Comparison of ENCODE assay signal across 8 cellular contexts in genomic region chr2:216412022-216412999, GRCh38. TPM values are rescaled to one million over a fixed set of nuclear protein-coding genes. Genes with fewer than 3 reads are reported as not detected.
DNase-seq lines count a peak whose midpoint lies in the region; ATAC-seq and TF ChIP-seq lines count a peak whose summit lies in the region.

SMARCAL1 (plus strand) TSS chr2:216412484; CDS start chr2:216414705, 2,221 bp downstream.

- H3K27me3 ChIP-seq in KMS-11 (ENCODE audit: insufficient read depth, low read depth) (no peaks in the 10 kb centered on the region), Peyer's patch (no peaks in the 10 kb centered on the region), muscle layer of colon (ENCODE audit: control insufficient read depth in 1 of 2, insufficient read depth in 2 of 2, low read length in 2 of 2) (no peaks in the 10 kb centered on the region)

- H3K36me3 ChIP-seq in KMS-11 (ENCODE audit: insufficient read depth) (no peaks in the 10 kb centered on the region), Peyer's patch (peaks cover 0 to 12% (median 0%) of the 10 kb centered on the region in 3 donors), muscle layer of colon (ENCODE audit: insufficient read depth, low read length) (peaks cover 16% of the 10 kb centered on the region)

- peak within 1 kb of the TSS; percentile 60 for H3K27ac ChIP-seq in KMS-11
- H3K27ac ChIP-seq in Peyer's patch: peak within 1 kb of the TSS; percentile 86 to 92 (median 90)
- H3K27ac ChIP-seq in muscle layer of colon (ENCODE audit: low read depth, low read length): peak within 1 kb of the TSS; percentile 64

- peak; percentile 86 for DNase-seq in DMS53 treated with DMSO at 0.1 percent for 48 hours (lab: John Stamatoyannopoulos, UW; ENCODE audit: unreplicated experiment)
- DNase-seq in Peyer's patch: peak; percentile 98 to 100 (median 100)
- peak; percentile 99 for DNase-seq in activated T-cell treated with anti-CD3 and anti-CD28 coated beads, Interleukin-2, amount 50 U/mL, for 48 hours
- DNase-seq in stimulated activated CD8-positive, alpha-beta memory T cell treated with anti-CD3 and anti-CD28 coated beads, Interleukin-7, amount 100 ng/mL, for 24 hours (ENCODE audit: low read depth): peak; percentile 95

- peak; percentile 92 for ATAC-seq in GM21737 (IDR thresholded peaks at IDR 0.05; ENCODE audit: unreplicated experiment)
- ATAC-seq in esophagus mucosa: peak; percentile 96

- H3K79me2 ChIP-seq in KMS-11 (ENCODE audit: insufficient read depth, low read depth): peaks cover 6% of the 10 kb centered on the region; the same call in 1 of the 2 replicates

- H3K4me1 ChIP-seq in KMS-11 (ENCODE audit: low read depth, poor library complexity, severe bottlenecking) (peaks cover 6% of the 10 kb centered on the region), Peyer's patch (peaks cover 0 to 5% (median 4%) of the 10 kb centered on the region in 4 donors), muscle layer of colon (ENCODE audit: insufficient read depth, low read length) (peaks cover 9% of the 10 kb centered on the region)

- TF ChIP-seq CTCF in KMS-11 (conservative IDR thresholded peaks at IDR 0.05; ENCODE audit: low read depth, low read length) (no peak), Peyer's patch (IDR thresholded peaks at IDR 0.05) (peak in 1 of 6 experiments; percentile 2)

- peak within 1 kb of the TSS; percentile 67 for H3K4me2 ChIP-seq in KMS-11

- peak within 1 kb of the TSS; percentile 91 for H3K4me3 ChIP-seq in KMS-11 (IDR thresholded peaks at IDR 0.05; ENCODE audit: insufficient read depth, low read depth, low read length)
- peak within 1 kb of the TSS; percentile 68 to 77 (median 72) for H3K4me3 ChIP-seq in Peyer's patch
- peak within 1 kb of the TSS; percentile 35 to 81 for H3K4me3 ChIP-seq in muscle layer of colon (ENCODE audit: low read depth in 1 of 2, low read length in 2 of 2)

- no peaks in the 10 kb centered on the region for H3K9me3 ChIP-seq in Peyer's patch
- H3K9me3 ChIP-seq in muscle layer of colon (ENCODE audit: low read length): no peaks in the 10 kb centered on the region

- H3K9ac ChIP-seq in KMS-11 (peak within 1 kb of the TSS; percentile 85), muscle layer of colon (ENCODE audit: low read length) (peak within 1 kb of the TSS; percentile 55)

- peak within 1 kb of the TSS; percentile 92 for H2AFZ ChIP-seq in KMS-11 (ENCODE audit: low read depth)

- no peaks in the 10 kb centered on the region for H4K20me1 ChIP-seq in KMS-11 (ENCODE audit: insufficient read depth)

- peak in 1 of 2 donors; percentile 24 for TF ChIP-seq POLR2A in Peyer's patch (IDR thresholded peaks at IDR 0.05)

RNA-seq across cellular contexts. Expression of gene SMARCAL1, which starts in this region (rescaled TPM):
- total RNA-seq in Peyer's patch: 10 to 100 TPM; 27.3 to 76.7 (median 34.4) TPM
- 17.5 TPM for total RNA-seq in esophagus mucosa

Comparison
In these comparisons a context has a peak if more than half of its experiments do, and no peak if none do; other contexts are left out.
1. Peak in every context shown above with its lines: DNase-seq, ATAC-seq, H3K4me3 ChIP-seq and H3K27ac ChIP-seq.